Comparison of ENCODE assay signal across 15 cellular contexts in the genomic region with DNA sequence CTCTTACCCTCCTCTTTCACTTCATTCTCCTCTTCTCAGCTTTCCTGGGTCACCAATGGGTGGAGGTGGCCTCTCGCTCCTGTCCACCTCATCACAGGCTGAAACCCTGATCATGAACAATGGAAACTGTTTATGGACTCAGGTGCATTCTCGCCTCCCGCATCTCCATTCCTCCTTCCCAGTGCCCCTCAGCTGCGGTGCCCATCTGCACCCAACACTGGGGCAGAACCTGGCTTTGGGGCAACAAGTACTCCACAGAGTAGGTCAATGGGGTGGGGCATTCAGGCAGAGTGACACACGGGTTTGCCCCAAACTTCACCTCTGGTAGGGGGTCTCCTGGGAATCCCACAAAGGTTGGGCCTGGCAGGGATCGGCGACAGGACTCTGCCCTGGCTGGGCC.
DNase-seq lines count a peak whose midpoint lies in the region; ATAC-seq and TF ChIP-seq lines count a peak whose summit lies in the region.
"Had no signal": no experiment of that assay in that cellular context is flagged by ENCODE, and none has a peak within 500 bp of the region (broad histone marks: within the 10 kb centered on the region; RNA-seq: fewer than 3 reads in every experiment).

No MANE protein-coding gene starts in this region.

- intact Hi-C loops in PC-9 (cut with micrococcal nuclease; ENCODE audit: unreplicated experiment), result no loop called here

- H3K9me3 ChIP-seq in PC-9 (ENCODE audit: insufficient read depth, low read depth) (no peaks in the 10 kb centered on the region), tibial nerve (no peaks in the 10 kb centered on the region)

- no peaks in the 10 kb centered on the region for H3F3A ChIP-seq in PC-9 (ENCODE audit: insufficient read depth, low read depth)

- peaks cover 28% of the 10 kb centered on the region for H3K4me1 ChIP-seq in PC-9 (replicated peaks; ENCODE audit: insufficient read depth)
- peaks cover 0 to 25% (median 17%) of the 10 kb centered on the region in 4 donors for H3K4me1 ChIP-seq in tibial nerve

- DNase-seq in PC-9 (no peak), tibial nerve (ENCODE audit: low spot score in 2 of 2) (no peak), omental fat pad (ENCODE audit: low spot score) (no peak)
- no peak for DNase-seq in stimulated activated naive CD4-positive, alpha-beta T cell treated with Interleukin-2 at 50 U/mL for 16 hours (lab: John Stamatoyannopoulos, UW)
- DNase-seq: CD4-positive, CD25-positive, alpha-beta regulatory T cell; HCEC 1CT; KG1; NCI-H1436; NCI-H2029; NCI-H2171; NCI-H510A; Right ventricle myocardium superior had no signal

- no peaks in the 10 kb centered on the region for H3K36me3 ChIP-seq in PC-9 (ENCODE audit: low read depth)
- no peaks in the 10 kb centered on the region for H3K36me3 ChIP-seq in tibial nerve

- H3K79me2 ChIP-seq in PC-9 (ENCODE audit: low read depth), result no peaks in the 10 kb centered on the region

- peak overlapping the region; percentile 70 for H3K4me2 ChIP-seq in PC-9

- TF ChIP-seq CTCF in PC-9 (conservative IDR thresholded peaks at IDR 0.05) (no peak), tibial nerve (IDR thresholded peaks at IDR 0.05) (no peak), omental fat pad (IDR thresholded peaks at IDR 0.05) (no peak)

- POLR2A ChIA-PET in PC-9 (lab: Charles Lee; ENCODE audit: unreplicated experiment), result no interaction called here

- no peak for TF ChIP-seq POLR2A in tibial nerve (IDR thresholded peaks at IDR 0.05)

- H3K27me3 ChIP-seq in PC-9 (ENCODE audit: insufficient read depth, low read depth), result no peaks in the 10 kb centered on the region
- no peaks in the 10 kb centered on the region for H3K27me3 ChIP-seq in layer of hippocampus (ENCODE audit: control insufficient read depth, insufficient read depth, low read length)
- H3K27me3 ChIP-seq in tibial nerve, result no peaks in the 10 kb centered on the region

- no TSS peak for BruUV-seq in PC-9 (replicated peaks; lab: Mats Ljungman, UMichigan)

- ATAC-seq in GM18873 (IDR thresholded peaks at IDR 0.05; ENCODE audit: low FRiP score, unreplicated experiment), result no peak
- ATAC-seq in omental fat pad (ENCODE audit: low FRiP score), result no peak

- H3K9me2 ChIP-seq in PC-9 (ENCODE audit: insufficient read depth), result no peaks in the 10 kb centered on the region

- 79 to 91% methylated on average over 5 to 7 of the region's 7 CpGs for whole genome bisulfite sequencing in tibial nerve, 2 donors

- H3K27ac ChIP-seq in PC-9, result peak overlapping the region; percentile 76
- H3K27ac ChIP-seq in angular gyrus (ENCODE audit: low read depth, low read length), result peak overlapping the region; percentile 78
- H3K27ac ChIP-seq in layer of hippocampus (ENCODE audit: low read depth, low read length), result peak overlapping the region; percentile 71
- peak overlapping the region in 3 of 4 donors; percentile 40 to 64 (median 61) for H3K27ac ChIP-seq in tibial nerve

- H3K4me3 ChIP-seq in PC-9 (no peak overlapping the region), tibial nerve (no peak overlapping the region)

- no peak overlapping the region for H2AFZ ChIP-seq in PC-9

- TF ChIP-seq EP300 in tibial nerve (IDR thresholded peaks at IDR 0.05), result no peak

- CTCF ChIA-PET in PC-9 (lab: Charles Lee), result no interaction called here

- no peaks in the 10 kb centered on the region for H4K20me1 ChIP-seq in PC-9 (ENCODE audit: insufficient read depth)
